Comparison of ENCODE assay signal across 1 cellular context in the genomic region with DNA sequence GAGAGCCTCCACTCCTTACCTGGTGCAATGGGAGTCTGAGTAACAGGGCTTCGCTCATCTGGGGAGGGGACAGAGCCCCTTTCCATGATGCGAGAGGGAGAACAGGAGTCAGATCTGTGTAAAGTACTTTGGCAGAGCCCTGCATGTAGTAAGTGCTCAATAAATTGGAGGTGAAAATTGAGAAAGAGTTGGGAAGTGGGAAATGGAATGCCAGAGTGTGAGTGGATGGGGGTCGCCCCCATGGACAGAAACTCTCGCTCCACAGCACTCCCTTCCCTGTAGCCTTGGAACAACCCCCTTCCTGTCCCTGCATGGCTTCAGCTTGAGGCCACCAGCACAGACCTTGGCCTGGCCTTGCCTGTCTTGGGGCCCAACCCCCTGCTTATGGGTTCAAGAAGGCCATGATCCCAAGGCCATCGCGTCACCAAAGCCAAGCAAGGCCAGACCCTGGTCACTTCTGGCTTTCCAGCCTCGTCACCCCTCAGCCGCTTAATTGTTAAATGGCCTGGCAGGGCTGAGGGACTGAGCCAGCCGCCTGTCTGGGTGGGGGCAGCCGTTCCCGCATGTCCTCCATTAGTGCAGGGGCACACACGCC.
TF ChIP-seq lines count a peak whose summit lies in the region.

No MANE protein-coding gene starts in this region.

TF ChIP-seq in IMR-90, 13 proteins besides CTCF, POLR2A, EP300 and RAD21:
- TF ChIP-seq, protein P1, sequence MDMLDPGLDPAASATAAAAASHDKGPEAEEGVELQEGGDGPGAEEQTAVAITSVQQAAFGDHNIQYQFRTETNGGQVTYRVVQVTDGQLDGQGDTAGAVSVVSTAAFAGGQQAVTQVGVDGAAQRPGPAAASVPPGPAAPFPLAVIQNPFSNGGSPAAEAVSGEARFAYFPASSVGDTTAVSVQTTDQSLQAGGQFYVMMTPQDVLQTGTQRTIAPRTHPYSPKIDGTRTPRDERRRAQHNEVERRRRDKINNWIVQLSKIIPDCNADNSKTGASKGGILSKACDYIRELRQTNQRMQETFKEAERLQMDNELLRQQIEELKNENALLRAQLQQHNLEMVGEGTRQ (IDR thresholded peaks at IDR 0.05; ENCODE audit: low read depth, low read length): no peak
- no peak for TF ChIP-seq CEBPB (IDR thresholded peaks at IDR 0.05; ENCODE audit: low read depth, low read length)
- TF ChIP-seq MAFK (IDR thresholded peaks at IDR 0.05; ENCODE audit: low read depth, low read length): no peak
- TF ChIP-seq RFX5 (IDR thresholded peaks at IDR 0.05; ENCODE audit: low read depth, low read length): no peak
- TF ChIP-seq RCOR1 (IDR thresholded peaks at IDR 0.05; ENCODE audit: insufficient replicate concordance, low read length): no peak
- TF ChIP-seq SMC3 (IDR thresholded peaks at IDR 0.05; ENCODE audit: low read depth, low read length): no peak
- no peak for TF ChIP-seq BHLHE40 (IDR thresholded peaks at IDR 0.05; ENCODE audit: low read depth, low read length)
- TF ChIP-seq, protein P2, sequence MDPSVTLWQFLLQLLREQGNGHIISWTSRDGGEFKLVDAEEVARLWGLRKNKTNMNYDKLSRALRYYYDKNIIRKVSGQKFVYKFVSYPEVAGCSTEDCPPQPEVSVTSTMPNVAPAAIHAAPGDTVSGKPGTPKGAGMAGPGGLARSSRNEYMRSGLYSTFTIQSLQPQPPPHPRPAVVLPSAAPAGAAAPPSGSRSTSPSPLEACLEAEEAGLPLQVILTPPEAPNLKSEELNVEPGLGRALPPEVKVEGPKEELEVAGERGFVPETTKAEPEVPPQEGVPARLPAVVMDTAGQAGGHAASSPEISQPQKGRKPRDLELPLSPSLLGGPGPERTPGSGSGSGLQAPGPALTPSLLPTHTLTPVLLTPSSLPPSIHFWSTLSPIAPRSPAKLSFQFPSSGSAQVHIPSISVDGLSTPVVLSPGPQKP (IDR thresholded peaks at IDR 0.05; ENCODE audit: borderline replicate concordance, low read depth, low read length): no peak
- TF ChIP-seq CHD1 (IDR thresholded peaks at IDR 0.05; ENCODE audit: low read depth, low read length): no peak
- TF ChIP-seq MAZ (IDR thresholded peaks at IDR 0.05; ENCODE audit: borderline replicate concordance, low read depth, low read length): no peak
